ENCODE assay signal across 18 cellular contexts in the genomic region with DNA sequence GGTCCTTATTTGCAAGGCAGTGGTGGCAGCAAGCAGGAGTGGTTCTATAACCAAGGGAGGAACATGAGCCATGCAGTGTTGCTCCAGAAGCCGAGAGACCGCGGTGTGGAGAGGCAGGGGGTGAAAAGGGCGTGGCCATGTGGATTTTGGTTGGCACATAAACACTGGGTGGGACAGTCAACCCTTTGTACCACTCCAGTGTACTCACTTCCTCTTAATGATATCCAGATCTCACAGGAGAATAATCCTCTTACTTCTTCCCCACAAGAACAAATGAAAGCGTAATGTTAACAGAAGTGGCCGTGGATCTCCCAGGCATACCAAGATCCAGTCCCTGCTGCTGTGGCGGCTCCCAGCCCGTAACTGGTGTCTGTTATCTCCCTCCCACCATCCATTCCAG.
"Had no signal": no experiment of that assay in that cellular context is flagged by ENCODE, and none has a peak within 500 bp of the region (broad histone marks: within the 10 kb centered on the region; RNA-seq: fewer than 3 reads in every experiment).

No MANE protein-coding gene starts in this region.

- H3K4me1 ChIP-seq: esophagus muscularis mucosa, heart right ventricle, thyroid gland had no signal

- H3K27me3 ChIP-seq: thyroid gland had no signal

- H3K27ac ChIP-seq: esophagus muscularis mucosa, heart right ventricle, thyroid gland had no signal

- H3K4me3 ChIP-seq: esophagus muscularis mucosa, heart right ventricle, thyroid gland had no signal

- DNase-seq: activated CD4-positive, alpha-beta T cell treated with anti-CD3 and anti-CD28 coated beads, Interleukin-2, amount 10 ng/mL, durations not matched to agents 24 days and 14 days; activated CD8-positive, alpha-beta T cell treated with anti-CD3 and anti-CD28 coated beads for 36 hours; activated naive CD4-positive, alpha-beta T cell treated with Interleukin-2 at 50 U/mL for 16 hours; activated naive CD8-positive, alpha-beta T cell treated with anti-CD3 and anti-CD28 coated beads, Interleukin-2, amount 10 ng/mL, durations not matched to agents 7 days and 5 days; activated T-cell treated with anti-CD3 and anti-CD28 coated beads, Interleukin-2, amount 50 U/mL, for 24 hours; amygdala; dermis blood vessel endothelial cell; effector memory CD4-positive, alpha-beta T cell; heart right ventricle; immature natural killer cell; kidney glomerular epithelial cell; left ventricle myocardium superior; stimulated activated CD4-positive, alpha-beta T cell treated with anti-CD3 and anti-CD28 coated beads, Interleukin-12 subunit alpha, Interleukin-12 subunit beta, amount 100 ng/mL, for 4 hours; stimulated activated CD4-positive, alpha-beta T cell treated with anti-CD3 and anti-CD28 coated beads, Interleukin-1b, Interleukin-23, amount 100 ng/mL, for 48 hours; stimulated activated CD8-positive, alpha-beta memory T cell treated with anti-CD3 and anti-CD28 coated beads, Interleukin-4, amount 100 ng/mL, for 48 hours; stimulated activated naive CD4-positive, alpha-beta T cell treated with Interleukin-2 at 50 U/mL for 16 hours; thyroid gland had no signal

- H3K9me3 ChIP-seq: esophagus muscularis mucosa, heart right ventricle, thyroid gland had no signal

- H3K36me3 ChIP-seq: esophagus muscularis mucosa, heart right ventricle, thyroid gland had no signal
